In the genomic region with DNA sequence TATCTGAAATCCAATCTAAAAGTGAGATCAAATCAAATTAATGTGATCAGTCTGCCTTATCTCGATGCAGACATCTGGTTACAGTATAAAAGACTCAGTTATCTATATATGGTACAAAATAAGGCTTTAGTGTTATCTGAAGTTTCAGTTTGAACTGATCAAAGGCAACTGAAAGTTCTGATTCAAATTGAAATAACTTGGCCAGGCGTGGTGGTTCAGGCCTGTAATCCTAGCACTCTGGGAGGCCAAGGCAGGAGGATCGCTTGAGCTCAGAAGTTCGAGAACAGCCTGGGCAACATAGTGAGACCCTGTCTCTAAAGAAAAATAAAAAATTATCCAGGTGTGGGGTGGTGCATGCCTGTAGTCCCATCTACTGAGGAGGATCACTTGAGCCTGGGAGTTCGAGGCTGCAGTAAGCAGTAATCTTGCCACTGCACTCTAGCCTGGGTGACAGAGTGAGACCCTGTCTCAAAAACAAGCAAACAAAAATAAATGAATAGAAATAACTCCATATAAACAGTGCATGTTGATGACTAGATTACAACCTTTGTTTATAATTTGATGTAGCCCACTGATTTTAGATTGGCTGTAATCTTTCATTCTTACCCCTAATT, we compare ENCODE assay signal across 7 cellular contexts.
DNase-seq lines count a peak whose midpoint lies in the region; ATAC-seq and TF ChIP-seq lines count a peak whose summit lies in the region.
"Not testable (repeated sequence)": the region's sequence is repeated elsewhere in the genome, so short reads cannot be mapped to it uniquely, and the experiment has no call there.

No MANE protein-coding gene starts in this region.

- H3K27me3 ChIP-seq in SU-DHL-6 (ENCODE audit: low read length): not testable (repeated sequence)

- H3K9me2 ChIP-seq in SU-DHL-6 (replicated peaks; ENCODE audit: insufficient read depth, low read length): not testable (repeated sequence)

- not testable (repeated sequence) for H3K4me3 Mint-ChIP-seq in activated naive CD4-positive, alpha-beta T cell treated with anti-CD3 and anti-CD28 coated beads, Interleukin-2, amount 10 ng/mL, durations not matched to agents 7 days and 5 days

- H3K79me2 ChIP-seq in SU-DHL-6 (ENCODE audit: insufficient read depth, low read length): peaks cover 79% of the 10 kb centered on the region

- H3K36me3 ChIP-seq in SU-DHL-6 (ENCODE audit: low read length): peaks cover 23% of the 10 kb centered on the region

- peaks cover 33% of the 10 kb centered on the region for H3K4me1 Mint-ChIP-seq in activated naive CD4-positive, alpha-beta T cell treated with anti-CD3 and anti-CD28 coated beads, Interleukin-2, amount 10 ng/mL, durations not matched to agents 7 days and 5 days

- peak overlapping the region; percentile 25 for H3K9ac ChIP-seq in SU-DHL-6 (ENCODE audit: low read length)

- H3K9me3 Mint-ChIP-seq in activated naive CD4-positive, alpha-beta T cell treated with anti-CD3 and anti-CD28 coated beads, Interleukin-2, amount 10 ng/mL, durations not matched to agents 7 days and 5 days: not testable (repeated sequence)

- H2AFZ ChIP-seq in SU-DHL-6 (ENCODE audit: low read depth, low read length, severe bottlenecking): not testable (repeated sequence)

- H4K20me1 ChIP-seq in SU-DHL-6 (ENCODE audit: low read depth, low read length): not testable (repeated sequence)

- peaks cover 35% of the 10 kb centered on the region for H3F3A ChIP-seq in SU-DHL-6 (ENCODE audit: insufficient read depth)

- peak; percentile 45 for DNase-seq in activated naive CD4-positive, alpha-beta T cell treated with anti-CD3 and anti-CD28 coated beads, Interleukin-2, amount 10 ng/mL, durations not matched to agents 7 days and 5 days

- not testable (repeated sequence) for H3K9me3 ChIP-seq in SU-DHL-6 (ENCODE audit: insufficient read depth, low read length)

- H3K36me3 Mint-ChIP-seq in activated naive CD4-positive, alpha-beta T cell treated with anti-CD3 and anti-CD28 coated beads, Interleukin-2, amount 10 ng/mL, durations not matched to agents 7 days and 5 days: not testable (repeated sequence)

- H3K4me3 ChIP-seq in SU-DHL-6 (ENCODE audit: insufficient read depth, low read length, poor library complexity, severe bottlenecking): peak overlapping the region; percentile 40

- H3K27ac ChIP-seq in SU-DHL-6 (ENCODE audit: low read depth, low read length): peak overlapping the region; percentile 89

- CTCF ChIA-PET in activated naive CD4-positive, alpha-beta T cell treated with anti-CD3 and anti-CD28 coated beads, Interleukin-2, amount 10 ng/mL, durations not matched to agents 7 days and 5 days (lab: Charles Lee): interaction anchor here (0.7 to 1.5 kb wide), 2 partner anchors 10 to 43 kb away, joined by 3 to 4 read pairs; no protein-coding TSS in a partner anchor

- ATAC-seq in GM18505 (IDR thresholded peaks at IDR 0.05; ENCODE audit: unreplicated experiment) (peak; percentile 75), GM19324 (IDR thresholded peaks at IDR 0.05; ENCODE audit: low FRiP score, unreplicated experiment) (peak; percentile 39), GM21717 (IDR thresholded peaks at IDR 0.05; ENCODE audit: unreplicated experiment) (peak; percentile 80), HG02938 (IDR thresholded peaks at IDR 0.05; ENCODE audit: unreplicated experiment) (peak; percentile 69), HG03439 (IDR thresholded peaks at IDR 0.05; ENCODE audit: unreplicated experiment) (peak; percentile 81)

- not testable (repeated sequence) for TF ChIP-seq POLR2A in GM18505 (IDR thresholded peaks at IDR 0.05; ENCODE audit: borderline replicate concordance, extremely low read depth, insufficient read depth, insufficient read length)

- H3K27me3 Mint-ChIP-seq in activated naive CD4-positive, alpha-beta T cell treated with anti-CD3 and anti-CD28 coated beads, Interleukin-2, amount 10 ng/mL, durations not matched to agents 7 days and 5 days: not testable (repeated sequence)

- not testable (repeated sequence) for TF ChIP-seq CTCF in SU-DHL-6 (IDR thresholded peaks at IDR 0.05; ENCODE audit: insufficient read depth, low read length, poor library complexity, severe bottlenecking)

- not testable (repeated sequence) for H3K27ac Mint-ChIP-seq in activated naive CD4-positive, alpha-beta T cell treated with anti-CD3 and anti-CD28 coated beads, Interleukin-2, amount 10 ng/mL, durations not matched to agents 7 days and 5 days

- H3K4me2 ChIP-seq in SU-DHL-6 (ENCODE audit: low read depth, low read length, poor library complexity, severe bottlenecking): peak overlapping the region; percentile 74

Comparison
In these comparisons a context has a peak if more than half of its experiments do, and no peak if none do; other contexts are left out.
1. Peak in every context shown above with its lines: DNase-seq, ATAC-seq, H3K4me3 ChIP-seq and H3K27ac ChIP-seq.